19 cellular contexts compared by ENCODE assay signal in genomic region chr7:42337225-42337905, GRCh38.
"Had no signal": no experiment of that assay in that cellular context is flagged by ENCODE, and none has a peak within 500 bp of the region (broad histone marks: within the 10 kb centered on the region; RNA-seq: fewer than 3 reads in every experiment).

No MANE protein-coding gene starts in this region.

- H3K27me3 ChIP-seq: ascending aorta, breast epithelium, colonic mucosa, right atrium auricular region, tibial artery had no signal

- H3K4me1 ChIP-seq: ascending aorta, breast epithelium, colonic mucosa, left ventricle myocardium inferior, right atrium auricular region, tibial artery had no signal

- H3K36me3 ChIP-seq: ascending aorta, breast epithelium, colonic mucosa, left ventricle myocardium inferior, right atrium auricular region, tibial artery had no signal

- DNase-seq: activated CD4-positive, alpha-beta T cell treated with anti-CD3 and anti-CD28 coated beads, Interleukin-2, amount 10 ng/mL, durations not matched to agents 7 days and 5 days; activated CD8-positive, alpha-beta memory T cell treated with anti-CD3 and anti-CD28 coated beads, Interleukin-2, amount 10 ng/mL, durations not matched to agents 7 days and 5 days; activated CD8-positive, alpha-beta T cell treated with anti-CD3 and anti-CD28 coated beads for 36 hours; activated gamma-delta T cell; activated naive CD4-positive, alpha-beta T cell treated with anti-CD3 and anti-CD28 coated beads, Interleukin-2, amount 50 U/mL, for 16 hours; colonic mucosa; dorsolateral prefrontal cortex; foreskin melanocyte; left ventricle myocardium inferior; stimulated activated CD4-positive, alpha-beta T cell treated with anti-CD3 and anti-CD28 coated beads, Interleukin-4, amount 100 ng/mL, for 24 hours; tibial artery had no signal

- ATAC-seq: activated CD4-positive, CD25-positive, alpha-beta regulatory T cell treated with anti-CD3 and anti-CD28 coated beads, Interleukin-2, amount 50 U/mL, for 24 hours; activated CD8-positive, alpha-beta memory T cell treated with anti-CD3 and anti-CD28 coated beads, Interleukin-2, amount 10 ng/mL, durations not matched to agents 7 days and 5 days; activated CD8-positive, alpha-beta T cell treated with anti-CD3 and anti-CD28 coated beads for 36 hours had no signal

- H3K27ac ChIP-seq: ascending aorta, breast epithelium, colonic mucosa, dorsolateral prefrontal cortex, left ventricle myocardium inferior, right atrium auricular region, tibial artery had no signal

- H3K36me3 Mint-ChIP-seq: activated CD8-positive, alpha-beta memory T cell treated with anti-CD3 and anti-CD28 coated beads, Interleukin-2, amount 10 ng/mL, durations not matched to agents 7 days and 5 days had no signal

- H3K4me3 ChIP-seq: ascending aorta, breast epithelium, colonic mucosa, dorsolateral prefrontal cortex, left ventricle myocardium inferior, right atrium auricular region, tibial artery had no signal

- H3K27me3 Mint-ChIP-seq: activated CD4-positive, alpha-beta T cell treated with anti-CD3 and anti-CD28 coated beads, Interleukin-2, amount 10 ng/mL, durations not matched to agents 7 days and 5 days; activated CD8-positive, alpha-beta memory T cell treated with anti-CD3 and anti-CD28 coated beads, Interleukin-2, amount 10 ng/mL, durations not matched to agents 7 days and 5 days; activated CD8-positive, alpha-beta T cell treated with anti-CD3 and anti-CD28 coated beads for 36 hours; stimulated activated naive CD8-positive, alpha-beta T cell treated with anti-CD3 and anti-CD28 coated beads, Interleukin-15, Interleukin-2, amounts not matched to agents 100 ng/mL and 50 ng/mL, for 24 hours had no signal

- H3K27ac Mint-ChIP-seq: activated CD8-positive, alpha-beta memory T cell treated with anti-CD3 and anti-CD28 coated beads, Interleukin-2, amount 10 ng/mL, durations not matched to agents 7 days and 5 days; activated CD8-positive, alpha-beta T cell treated with anti-CD3 and anti-CD28 coated beads for 36 hours; activated T-helper 1 cell treated with anti-CD3 and anti-CD28 coated beads, Interleukin-12 subunit alpha, Interleukin-12 subunit beta, Interleukin-2, Interleukin-4 antibody, amounts not matched to agents 30 ng/mL and 10 ng/mL and 1 ng/mL, durations not matched to agents 14 hours and 24 hours and 36 hours; progenitor cell of endocrine pancreas; stimulated activated naive CD8-positive, alpha-beta T cell treated with anti-CD3 and anti-CD28 coated beads, Interleukin-15, Interleukin-2, amounts not matched to agents 100 ng/mL and 50 ng/mL, for 24 hours; T-helper 1 cell treated with Interleukin-12 subunit alpha and Interleukin-12 subunit beta and Interleukin-4 antibody, amounts not matched to agents 30 μg/mL and 1 μg/mL, for 36 hours had no signal

- H3K4me3 Mint-ChIP-seq: activated CD4-positive, alpha-beta T cell treated with anti-CD3 and anti-CD28 coated beads, Interleukin-2, amount 10 ng/mL, durations not matched to agents 7 days and 5 days; activated CD8-positive, alpha-beta memory T cell treated with anti-CD3 and anti-CD28 coated beads, Interleukin-2, amount 10 ng/mL, durations not matched to agents 7 days and 5 days; activated CD8-positive, alpha-beta T cell treated with anti-CD3 and anti-CD28 coated beads for 36 hours; activated T-helper 1 cell treated with anti-CD3 and anti-CD28 coated beads, Interleukin-12 subunit alpha, Interleukin-12 subunit beta, Interleukin-2, Interleukin-4 antibody, amounts not matched to agents 30 ng/mL and 10 ng/mL and 1 ng/mL, durations not matched to agents 14 hours and 24 hours and 36 hours; stimulated activated naive CD8-positive, alpha-beta T cell treated with anti-CD3 and anti-CD28 coated beads, Interleukin-15, Interleukin-2, amounts not matched to agents 100 ng/mL and 50 ng/mL, for 24 hours; T-helper 1 cell treated with Interleukin-12 subunit alpha and Interleukin-12 subunit beta and Interleukin-4 antibody, amounts not matched to agents 30 μg/mL and 1 μg/mL, for 36 hours had no signal

- H3K4me1 Mint-ChIP-seq: activated CD4-positive, alpha-beta T cell treated with anti-CD3 and anti-CD28 coated beads, Interleukin-2, amount 10 ng/mL, durations not matched to agents 7 days and 5 days; activated CD8-positive, alpha-beta memory T cell treated with anti-CD3 and anti-CD28 coated beads, Interleukin-2, amount 10 ng/mL, durations not matched to agents 7 days and 5 days had no signal
